Comparison of ENCODE assay signal across 8 cellular contexts in genomic region chr3:42048495-42048894, GRCh38. TPM values are rescaled to one million over a fixed set of nuclear protein-coding genes. Genes with fewer than 3 reads are reported as not detected.
DNase-seq lines count a peak whose midpoint lies in the region; ATAC-seq, FAIRE-seq and TF ChIP-seq lines count a peak whose summit lies in the region.
"Not testable (repeated sequence)": the region's sequence is repeated elsewhere in the genome, so short reads cannot be mapped to it uniquely, and the experiment has no call there.

No MANE protein-coding gene starts in this region.

- H4K91ac ChIP-seq in H1 (replicated peaks; ENCODE audit: insufficient read length, low read length) = not testable (repeated sequence)

- not testable (repeated sequence) for H3K4me2 ChIP-seq in H1 (ENCODE audit: insufficient read depth in 1 of 2, low read depth in 2 of 2, low read length in 2 of 2)

- peak overlapping the region; percentile 85 for H3K27ac Mint-ChIP-seq in T-helper 17 cell
- peak overlapping the region; percentile 24 for H3K27ac Mint-ChIP-seq in activated T-cell treated with anti-CD3 and anti-CD28 coated beads, Interleukin-2, amount 50 U/mL, for 72 hours

- H3K9me3 ChIP-seq in T-helper 17 cell (ENCODE audit: control insufficient read depth, low read length, poor library complexity, severe bottlenecking); H1 (ENCODE audit: insufficient read depth in 2 of 2, low read depth in 1 of 2, low read length in 1 of 2): not testable (repeated sequence)

- H2AFZ ChIP-seq in H1 (ENCODE audit: low read length) = not testable (repeated sequence)

- not testable (repeated sequence) for H3K9me3 Mint-ChIP-seq in activated T-cell treated with anti-CD3 and anti-CD28 coated beads, Interleukin-2, amount 50 U/mL, for 72 hours

- POLR2A ChIA-PET in H1 (lab: Charles Lee; ENCODE audit: partially characterized antibody) = not testable (repeated sequence)

- H4K5ac ChIP-seq in H1 (ENCODE audit: insufficient read length, low read depth, low read length) = not testable (repeated sequence)

- not testable (repeated sequence) for H3K56ac ChIP-seq in H1 (replicated peaks; ENCODE audit: insufficient read length, low read depth, low read length)

- H3K27me3 ChIP-seq in H1 (replicated peaks in 1 of 4; ENCODE audit: control insufficient read depth in 3 of 4, extremely low read depth in 1 of 4, insufficient read depth in 3 of 4, low read length in 3 of 4) = not testable (repeated sequence)

- not testable (repeated sequence) for TF ChIP-seq CTCF in GM12875 (IDR thresholded peaks at IDR 0.05; ENCODE audit: borderline replicate concordance, insufficient read depth, low read depth, low read length); H1 (IDR thresholded peaks at IDR 0.05; ENCODE audit: control extremely low read depth in 1 of 3, insufficient read depth in 1 of 3, low read depth in 1 of 3, low read length in 3 of 3)

- not testable (repeated sequence) for H2BK5ac ChIP-seq in H1 (ENCODE audit: low read depth, low read length)

- not testable (repeated sequence) for DNase-seq in T-helper 17 cell; activated T-cell treated with anti-CD3 and anti-CD28 coated beads, Interleukin-2, amount 50 U/mL, for 72 hours; H1 (ENCODE audit: low read depth in 1 of 2, low spot score in 2 of 2); stimulated activated naive CD8-positive, alpha-beta T cell treated with anti-CD3 and anti-CD28 coated beads, Interleukin-15, Interleukin-2, amounts not matched to agents 100 U/mL and 50 U/mL, for 24 hours
- peak; percentile 46 for DNase-seq in myocyte (ENCODE audit: low read depth)

- TF ChIP-seq RAD21 in H1 (IDR thresholded peaks at IDR 0.05 in 1 of 2, conservative IDR thresholded peaks at IDR 0.05 in 1 of 2; ENCODE audit: low read depth in 2 of 2, low read length in 2 of 2) = not testable (repeated sequence)

- not testable (repeated sequence) for H2BK20ac ChIP-seq in H1 (ENCODE audit: low read length)

- not testable (repeated sequence) for H3K23ac ChIP-seq in H1 (ENCODE audit: insufficient read length)

- not testable (repeated sequence) for FAIRE-seq in H1 (lab: Jason Lieb, UNC)

- not testable (repeated sequence) for H4K8ac ChIP-seq in H1 (ENCODE audit: extremely low read depth, insufficient read depth, low read length)

- not testable (repeated sequence) for H3K14ac ChIP-seq in H1 (ENCODE audit: insufficient read length)

- H3K4me1 ChIP-seq in H1 (replicated peaks in 1 of 4; ENCODE audit: control insufficient read depth in 3 of 4, insufficient read depth in 4 of 4, low read length in 3 of 4) = peaks cover 6 to 33% (median 18%) of the 10 kb centered on the region in 4 experiments

- H3K23me2 ChIP-seq in H1 (ENCODE audit: low read depth, low read length) = not testable (repeated sequence)

- peaks cover 16% of the 10 kb centered on the region for H3K4me1 Mint-ChIP-seq in T-helper 17 cell
- H3K4me1 Mint-ChIP-seq in activated T-cell treated with anti-CD3 and anti-CD28 coated beads, Interleukin-2, amount 50 U/mL, for 72 hours (ENCODE audit: low read depth) = peaks cover 45% of the 10 kb centered on the region

- not testable (repeated sequence) for H3K27me3 Mint-ChIP-seq in T-helper 17 cell; activated T-cell treated with anti-CD3 and anti-CD28 coated beads, Interleukin-2, amount 50 U/mL, for 72 hours (ENCODE audit: low read depth)

- not testable (repeated sequence) for H4K20me1 ChIP-seq in H1 (replicated peaks in 1 of 2; ENCODE audit: control insufficient read depth in 1 of 2, insufficient read depth in 2 of 2, low read length in 2 of 2)

- H3K9ac ChIP-seq in H1 (replicated peaks in 1 of 4; ENCODE audit: extremely low read depth in 1 of 4, low read depth in 3 of 4, low read length in 3 of 4) = not testable (repeated sequence)

- peaks cover 0 to 76% of the 10 kb centered on the region in 2 experiments; a peak in 2 of 4 replicates for H3K79me2 ChIP-seq in H1 (ENCODE audit: control insufficient read depth in 1 of 2, insufficient read depth in 2 of 2, low read length in 2 of 2)

- H2AK5ac ChIP-seq in H1 (ENCODE audit: low read depth, low read length) = peak overlapping the region; percentile 97

- H2BK12ac ChIP-seq in H1 (ENCODE audit: low read depth, low read length) = not testable (repeated sequence)

- H3K4me3 ChIP-seq in GM12875 (ENCODE audit: low read depth, low read length) = peak overlapping the region; percentile 11
- H3K4me3 ChIP-seq in H1 (ENCODE audit: extremely low read depth in 1 of 4, insufficient read depth in 2 of 4, low read depth in 3 of 4, low read length in 4 of 4) = not testable (repeated sequence)

- TF ChIP-seq EP300 in H1 (IDR thresholded peaks at IDR 0.05; ENCODE audit: borderline replicate concordance in 1 of 2, low read depth in 2 of 2, low read length in 2 of 2) = not testable (repeated sequence)

- TF ChIP-seq POLR2A in H1 (IDR thresholded peaks at IDR 0.05; ENCODE audit: control extremely low read depth in 1 of 2, low read depth in 2 of 2, low read length in 2 of 2) = not testable (repeated sequence)

- not testable (repeated sequence) for H3K4me3 Mint-ChIP-seq in T-helper 17 cell
- peak overlapping the region in 1 of 2 donors; percentile 25 for H3K4me3 Mint-ChIP-seq in activated T-cell treated with anti-CD3 and anti-CD28 coated beads, Interleukin-2, amount 50 U/mL, for 72 hours

- WGBS in H1 (ENCODE audit: extremely low coverage in 1 of 2, insufficient coverage in 1 of 2, insufficient read length in 1 of 2, insufficient replicate concordance in 2 of 2, low coverage in 1 of 2, low lambda C conversion rate in 2 of 2, missing lambda C conversion rate in 1 of 2), 2 experiments = 67% methylated on average over 3 of the region's 4 CpGs; no CpG with 5 or more reads in 1 of the 2 experiments

- not testable (repeated sequence) for H3K36me3 Mint-ChIP-seq in T-helper 17 cell (ENCODE audit: low read depth); activated T-cell treated with anti-CD3 and anti-CD28 coated beads, Interleukin-2, amount 50 U/mL, for 72 hours (ENCODE audit: insufficient read depth in 2 of 2)

- not testable (repeated sequence) for H2BK15ac ChIP-seq in H1 (ENCODE audit: low read length)

- not testable (repeated sequence) for H2BK120ac ChIP-seq in H1 (replicated peaks; ENCODE audit: low read depth, low read length)

- H3K27ac ChIP-seq in H1 (ENCODE audit: low read depth, low read length) = not testable (repeated sequence)

- not testable (repeated sequence) for H3K36me3 ChIP-seq in H1 (ENCODE audit: control insufficient read depth in 2 of 4, insufficient read depth in 4 of 4, low read length in 3 of 4)

- ATAC-seq in GM21529 (IDR thresholded peaks at IDR 0.05; ENCODE audit: unreplicated experiment) (peak; percentile 51), HG03432 (IDR thresholded peaks at IDR 0.05; ENCODE audit: unreplicated experiment) (peak; percentile 49), T-helper 17 cell (peak; percentile 75)
- ATAC-seq in activated T-cell treated with anti-CD3 and anti-CD28 coated beads, Interleukin-2, amount 50 U/mL, for 72 hours (replicated peaks in 1 of 2) = not testable (repeated sequence)
- ATAC-seq in stimulated activated naive CD8-positive, alpha-beta T cell treated with anti-CD3 and anti-CD28 coated beads, Interleukin-15, Interleukin-2, amounts not matched to agents 100 U/mL and 50 U/mL, for 24 hours = peak; percentile 55

- CTCF ChIA-PET in H1 (lab: Charles Lee; ENCODE audit: partially characterized antibody) = interaction anchor here (1.7 to 3.4 kb wide), 4 partner anchors 12 to 51 kb away, joined by 3 to 16 read pairs (median 10); no protein-coding TSS in a partner anchor

- H3K18ac ChIP-seq in H1 (ENCODE audit: extremely low read depth, low read length) = not testable (repeated sequence)

- H3K79me1 ChIP-seq in H1 (ENCODE audit: low read depth, low read length) = not testable (repeated sequence)

- H3K4ac ChIP-seq in H1 (replicated peaks; ENCODE audit: insufficient read length, low read depth, low read length) = not testable (repeated sequence)

RNA-seq across cellular contexts. Expression of gene TRAK1, which starts 42.7 kb away (rescaled TPM):
- total RNA-seq in T-helper 17 cell (10 to 100 TPM; 22.6 to 23.8 TPM), myocyte (75.5 and 117 TPM in 2 replicates)
- 10 to 100 TPM; 17.8 to 19.6 TPM for total RNA-seq in activated T-cell treated with anti-CD3 and anti-CD28 coated beads, Interleukin-2, amount 50 U/mL, for 72 hours
- total RNA-seq in H1 (2021; fragmentation: NEBNext Ultra II Directional; extraction: Animal tissue kit (Norgen Biotek cat#: 25700)) = 32.7 and 35.4 TPM in 2 replicates
- polyA plus RNA-seq in H1 (2011; rRNA removed) = 21.3 and 25.8 TPM in 2 replicates
- 23.4 TPM for polyA plus RNA-seq in H1 (2011; cell fraction: cytosol; rRNA removed)
- 39.0 TPM for polyA plus RNA-seq in H1 (2011; cell fraction: nucleus; rRNA removed)
- 21.0 to 24.1 TPM (median 22.8 TPM) in 4 replicates for polyA plus RNA-seq in H1 (2012, experiment 1 of 2)
- 7.7 TPM for polyA plus RNA-seq in H1 (2012, experiment 2 of 2)
- 18.1 TPM for polyA plus RNA-seq in H1 (2013, experiment 1 of 2)
- polyA plus RNA-seq in H1 (2013, experiment 2 of 2) = 18.5 TPM
- 36.0 and 42.3 TPM in 2 replicates for polyA minus RNA-seq in H1 (2011; rRNA and poly(A)+ RNA removed)
- 29.4 TPM for polyA minus RNA-seq in H1 (2011; cell fraction: cytosol; rRNA and poly(A)+ RNA removed)
- 33.6 TPM for polyA minus RNA-seq in H1 (2011; cell fraction: nucleus; rRNA and poly(A)+ RNA removed)
- polyA plus RNA-seq in myocyte (2012) = 65.8 TPM
